1 cellular context compared by ENCODE assay signal in genomic region chr1:23483327-23484252, GRCh38.
TF ChIP-seq lines count a peak whose summit lies in the region.

TSS of gene ASAP3 (minus strand) at chr1:23484179. CDS start at chr1:23484133, 46 bp downstream.

TF ChIP-seq in H1, 55 proteins besides CTCF, POLR2A, EP300 and RAD21:
- TF ChIP-seq TAF7 (optimal IDR thresholded peaks at IDR 0.05; ENCODE audit: borderline replicate concordance, low read depth, low read length), result peak; percentile 28
- TF ChIP-seq YY1 (IDR thresholded peaks at IDR 0.05; ENCODE audit: low read depth, low read length), result peak; percentile 8; the same call in 1 of the 2 replicates
- TF ChIP-seq HDAC6 (IDR thresholded peaks at IDR 0.05; ENCODE audit: low read depth, low read length), result no peak
- TF ChIP-seq GTF2F1 (IDR thresholded peaks at IDR 0.05; ENCODE audit: borderline replicate concordance, low read depth, low read length), result no peak
- no peak for TF ChIP-seq CBX5 (IDR thresholded peaks at IDR 0.05; ENCODE audit: low read depth, low read length)
- TF ChIP-seq POU5F1 (IDR thresholded peaks at IDR 0.05; ENCODE audit: low read depth, low read length), result no peak
- TF ChIP-seq RBBP5 (IDR thresholded peaks at IDR 0.05; ENCODE audit: borderline replicate concordance, low read depth, low read length), result peak; percentile 56; the same call in 1 of the 2 replicates
- TF ChIP-seq GABPA (IDR thresholded peaks at IDR 0.05; ENCODE audit: borderline replicate concordance, insufficient read depth, low read length), result no peak
- TF ChIP-seq SIN3A (conservative IDR thresholded peaks at IDR 0.05 in 1 of 2, IDR thresholded peaks at IDR 0.05 in 1 of 2; ENCODE audit: low read depth in 1 of 2, low read length in 2 of 2), result peak; percentile 10 to 75; a peak in 1 of 4 replicates
- peak; percentile 54; the same call in 1 of the 2 replicates for TF ChIP-seq PHF8 (conservative IDR thresholded peaks at IDR 0.05; ENCODE audit: low read depth, low read length)
- TF ChIP-seq KDM4A (IDR thresholded peaks at IDR 0.05; ENCODE audit: low read depth, low read length, severe bottlenecking), result no peak
- no peak for TF ChIP-seq SP1 (IDR thresholded peaks at IDR 0.05; ENCODE audit: low read depth, low read length)
- peak; percentile 77; the same call in 1 of the 2 replicates for TF ChIP-seq TAF1 (IDR thresholded peaks at IDR 0.05; ENCODE audit: low read depth, low read length)
- peak; percentile 19; the same call in 1 of the 2 replicates for TF ChIP-seq TBP (IDR thresholded peaks at IDR 0.05; ENCODE audit: low read depth, low read length)
- peak; percentile 9 for TF ChIP-seq POLR2AphosphoS5 (IDR thresholded peaks at IDR 0.05; ENCODE audit: low read depth, low read length)
- TF ChIP-seq TCF12 (IDR thresholded peaks at IDR 0.05; ENCODE audit: low read depth, low read length), result no peak
- peak; percentile 22 for TF ChIP-seq SAP30 (IDR thresholded peaks at IDR 0.05; ENCODE audit: insufficient read depth, insufficient replicate concordance, low read length)
- TF ChIP-seq ASH2L (IDR thresholded peaks at IDR 0.05; ENCODE audit: low read length), result peak; percentile 69
- TF ChIP-seq E2F6 (IDR thresholded peaks at IDR 0.05), result peak; percentile 36; the same call in 1 of the 2 replicates
